In genomic region chr15:41558400-41559238, GRCh38 we compare ENCODE assay signal across 8 cellular contexts. TPM values are rescaled to one million over a fixed set of nuclear protein-coding genes. Genes with fewer than 3 reads are reported as not detected.
DNase-seq lines count a peak whose midpoint lies in the region; ATAC-seq and TF ChIP-seq lines count a peak whose summit lies in the region.

TYRO3 (plus strand) TSS chr15:41559212; CDS start chr15:41559258, 46 bp downstream.

- peaks cover 32% of the 10 kb centered on the region for H3K4me1 Mint-ChIP-seq in CD14-positive monocyte
- peaks cover 21% of the 10 kb centered on the region for H3K4me1 Mint-ChIP-seq in T-helper 2 cell treated with Interferon-gamma antibody and Interleukin-4, amounts not matched to agents 5 μg/mL and 100 μg/mL, for 36 hours (ENCODE audit: low read depth)

- H3K4me3 ChIP-seq in uterus = peak within 1 kb of the TSS; percentile 36 to 73

- H3K9me3 ChIP-seq in uterus = no peaks in the 10 kb centered on the region

- peak within 1 kb of the TSS; percentile 85 to 94 for H3K4me3 Mint-ChIP-seq in CD14-positive monocyte
- H3K4me3 Mint-ChIP-seq in T-helper 2 cell treated with Interferon-gamma antibody and Interleukin-4, amounts not matched to agents 5 μg/mL and 100 μg/mL, for 36 hours = peak within 1 kb of the TSS; percentile 79

- peaks cover 26 to 36% (median 31%) of the 10 kb centered on the region in 3 donors for H3K27me3 Mint-ChIP-seq in CD14-positive monocyte (ENCODE audit: low read depth in 3 of 3)
- H3K27me3 Mint-ChIP-seq in T-helper 2 cell treated with Interferon-gamma antibody and Interleukin-4, amounts not matched to agents 5 μg/mL and 100 μg/mL, for 36 hours (ENCODE audit: low read depth) = peaks cover 55% of the 10 kb centered on the region

- H3K27ac Mint-ChIP-seq in CD14-positive monocyte = peak within 1 kb of the TSS in 5 of 7 donors; percentile 30 to 71 (median 50)
- peak within 1 kb of the TSS; percentile 76 for H3K27ac Mint-ChIP-seq in T-helper 2 cell treated with Interferon-gamma antibody and Interleukin-4, amounts not matched to agents 5 μg/mL and 100 μg/mL, for 36 hours

- DNase-seq in CD14-positive monocyte (ENCODE audit: low spot score) = no peak
- peak; percentile 77 for DNase-seq in T-helper 2 cell treated with Interferon-gamma antibody and Interleukin-4, amounts not matched to agents 5 μg/mL and 100 μg/mL, for 36 hours (ENCODE audit: low spot score)
- DNase-seq in anterior cingulate cortex (lab: John Stamatoyannopoulos, UW) = peak in 53 of 58 donors; percentile 20 to 90 (median 76)
- peak; percentile 56 to 73 for DNase-seq in hippocampal formation (lab: John Stamatoyannopoulos, UW)
- DNase-seq in retina = peak; percentile 12
- DNase-seq in uterus = peak; percentile 50 to 58

- no peak for TF ChIP-seq CTCF in CD14-positive monocyte (IDR thresholded peaks at IDR 0.05)
- no peak for TF ChIP-seq CTCF in uterus (IDR thresholded peaks at IDR 0.05)

- peaks cover 4 to 5% of the 10 kb centered on the region in 2 donors for H3K4me1 ChIP-seq in uterus

- H3K27me3 ChIP-seq in uterus = no peaks in the 10 kb centered on the region

- peaks cover 0 to 8% of the 10 kb centered on the region in 2 donors for H3K36me3 Mint-ChIP-seq in CD14-positive monocyte
- H3K36me3 Mint-ChIP-seq in T-helper 2 cell treated with Interferon-gamma antibody and Interleukin-4, amounts not matched to agents 5 μg/mL and 100 μg/mL, for 36 hours (ENCODE audit: low read depth) = no peaks in the 10 kb centered on the region

- H3K27ac ChIP-seq in uterus = peak within 1 kb of the TSS; percentile 58 to 79

- peak; percentile 45 for ATAC-seq in HG02885 (IDR thresholded peaks at IDR 0.05; ENCODE audit: poor library complexity, unreplicated experiment)
- no peak for ATAC-seq in HG03159 (IDR thresholded peaks at IDR 0.05; ENCODE audit: unreplicated experiment)

- H3K36me3 ChIP-seq in uterus = no peaks in the 10 kb centered on the region

- peak; percentile 53 to 55 for TF ChIP-seq POLR2A in uterus (IDR thresholded peaks at IDR 0.05)

- peaks cover 2 to 11% (median 4%) of the 10 kb centered on the region in 7 donors for H3K9me3 Mint-ChIP-seq in CD14-positive monocyte
- H3K9me3 Mint-ChIP-seq in T-helper 2 cell treated with Interferon-gamma antibody and Interleukin-4, amounts not matched to agents 5 μg/mL and 100 μg/mL, for 36 hours = no peaks in the 10 kb centered on the region

- intact Hi-C loops in CD14-positive monocyte (cut with micrococcal nuclease) (no loop called here), uterus (cut with DNase I; ENCODE audit: low total_unique reads) (no loop called here)

RNA-seq across cellular contexts. Expression of gene TYRO3, which starts in this region (rescaled TPM):
- polyA plus RNA-seq in CD14-positive monocyte = under 1 TPM in 1 of 2 donors, not detected in 1; 0.12 TPM
- 10 to 100 TPM in 3 of 4 donors, 1 to 10 TPM in 1; 6.5 to 34.8 (median 24.3) TPM for total RNA-seq in uterus
